23 cellular contexts compared by ENCODE assay signal in the genomic region with DNA sequence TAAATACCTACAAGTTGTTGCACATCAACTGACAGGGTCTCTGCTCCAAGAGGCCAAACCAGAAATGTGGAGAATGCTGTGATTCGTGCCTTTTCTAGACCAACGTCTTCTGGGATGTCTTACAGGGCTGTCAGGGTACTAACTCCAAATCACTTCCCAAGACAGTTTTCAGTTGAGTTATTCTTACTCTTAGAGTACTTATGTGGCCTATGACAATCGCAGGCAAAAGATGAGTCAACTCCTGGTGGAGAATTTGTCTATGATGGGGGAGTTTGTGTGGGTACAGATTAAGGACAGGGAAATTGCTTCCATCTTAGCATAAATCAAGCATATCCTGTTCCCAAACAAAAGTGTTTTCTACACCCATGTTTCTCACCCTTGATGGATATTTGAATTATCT.
"Had no signal": no experiment of that assay in that cellular context is flagged by ENCODE, and none has a peak within 500 bp of the region (broad histone marks: within the 10 kb centered on the region; RNA-seq: fewer than 3 reads in every experiment).

No MANE protein-coding gene starts in this region.

- H3K27me3 Mint-ChIP-seq: activated naive CD4-positive, alpha-beta T cell treated with anti-CD3 and anti-CD28 coated beads, Interleukin-2, amount 10 ng/mL, durations not matched to agents 7 days and 5 days; activated naive CD8-positive, alpha-beta T cell treated with anti-CD3 and anti-CD28 coated beads, Interleukin-2, amount 10 ng/mL, durations not matched to agents 7 days and 5 days; effector memory CD8-positive, alpha-beta T cell had no signal

- H3K4me1 Mint-ChIP-seq: activated naive CD4-positive, alpha-beta T cell treated with anti-CD3 and anti-CD28 coated beads, Interleukin-2, amount 10 ng/mL, durations not matched to agents 7 days and 5 days; activated naive CD8-positive, alpha-beta T cell treated with anti-CD3 and anti-CD28 coated beads, Interleukin-2, amount 10 ng/mL, durations not matched to agents 7 days and 5 days; neural crest cell had no signal

- DNase-seq: activated CD4-positive, alpha-beta T cell treated with anti-CD3 and anti-CD28 coated beads for 48 hours; activated CD4-positive, alpha-beta T cell treated with anti-CD3 and anti-CD28 coated beads, Interleukin-2, amount 50 U/mL, for 48 hours; activated CD8-positive, alpha-beta memory T cell treated with anti-CD3 and anti-CD28 coated beads for 24 hours; activated effector memory CD4-positive, alpha-beta T cell treated with Interleukin-2 at 50 U/mL for 16 hours; activated naive CD4-positive, alpha-beta T cell treated with anti-CD3 and anti-CD28 coated beads, Interleukin-2, amount 10 ng/mL, durations not matched to agents 7 days and 5 days; activated naive CD8-positive, alpha-beta T cell treated with anti-CD3 and anti-CD28 coated beads, Interleukin-2, amount 10 ng/mL, durations not matched to agents 7 days and 5 days; amniotic stem cell; cortex of kidney; effector memory CD8-positive, alpha-beta T cell; foreskin melanocyte; left ventricle myocardium inferior; nucleus accumbens; stimulated activated CD4-positive, alpha-beta T cell treated with anti-CD3 and anti-CD28 coated beads, Interleukin-2, amount 100 ng/mL, for 48 hours; stimulated activated naive CD4-positive, alpha-beta T cell treated with Interleukin-2 at 50 U/mL for 16 hours; T-helper 1 cell; T-helper 9 cell; testis; transverse colon; WERI-Rb-1 had no signal

- H3K9me3 Mint-ChIP-seq: neural crest cell had no signal

- H3K4me1 ChIP-seq: left ventricle myocardium inferior, parathyroid adenoma, right atrium auricular region, testis, transverse colon had no signal

- H3K9ac ChIP-seq: parathyroid adenoma had no signal

- H3K27ac Mint-ChIP-seq: activated naive CD4-positive, alpha-beta T cell treated with anti-CD3 and anti-CD28 coated beads, Interleukin-2, amount 10 ng/mL, durations not matched to agents 7 days and 5 days; activated naive CD8-positive, alpha-beta T cell treated with anti-CD3 and anti-CD28 coated beads, Interleukin-2, amount 10 ng/mL, durations not matched to agents 7 days and 5 days; effector memory CD8-positive, alpha-beta T cell had no signal

- H3K4me3 ChIP-seq: left ventricle myocardium inferior, lung, right atrium auricular region, testis, transverse colon had no signal

- H2AFZ ChIP-seq: parathyroid adenoma had no signal

- H3K27ac ChIP-seq: left ventricle myocardium inferior, parathyroid adenoma, right atrium auricular region, testis, transverse colon, WERI-Rb-1 had no signal

- H3K36me3 ChIP-seq: left ventricle myocardium inferior, right atrium auricular region, transverse colon, WERI-Rb-1 had no signal

- H3K27me3 ChIP-seq: right atrium auricular region, testis, transverse colon had no signal

- H3K4me3 Mint-ChIP-seq: activated naive CD4-positive, alpha-beta T cell treated with anti-CD3 and anti-CD28 coated beads, Interleukin-2, amount 10 ng/mL, durations not matched to agents 7 days and 5 days; activated naive CD8-positive, alpha-beta T cell treated with anti-CD3 and anti-CD28 coated beads, Interleukin-2, amount 10 ng/mL, durations not matched to agents 7 days and 5 days; effector memory CD8-positive, alpha-beta T cell; neural crest cell had no signal

- H3K9me3 ChIP-seq: left ventricle myocardium inferior, right atrium auricular region, testis, transverse colon had no signal

- H3K36me3 Mint-ChIP-seq: activated naive CD4-positive, alpha-beta T cell treated with anti-CD3 and anti-CD28 coated beads, Interleukin-2, amount 10 ng/mL, durations not matched to agents 7 days and 5 days; activated naive CD8-positive, alpha-beta T cell treated with anti-CD3 and anti-CD28 coated beads, Interleukin-2, amount 10 ng/mL, durations not matched to agents 7 days and 5 days had no signal

- H3K79me2 ChIP-seq: parathyroid adenoma had no signal
